1 cellular context compared by ENCODE assay signal in the genomic region with DNA sequence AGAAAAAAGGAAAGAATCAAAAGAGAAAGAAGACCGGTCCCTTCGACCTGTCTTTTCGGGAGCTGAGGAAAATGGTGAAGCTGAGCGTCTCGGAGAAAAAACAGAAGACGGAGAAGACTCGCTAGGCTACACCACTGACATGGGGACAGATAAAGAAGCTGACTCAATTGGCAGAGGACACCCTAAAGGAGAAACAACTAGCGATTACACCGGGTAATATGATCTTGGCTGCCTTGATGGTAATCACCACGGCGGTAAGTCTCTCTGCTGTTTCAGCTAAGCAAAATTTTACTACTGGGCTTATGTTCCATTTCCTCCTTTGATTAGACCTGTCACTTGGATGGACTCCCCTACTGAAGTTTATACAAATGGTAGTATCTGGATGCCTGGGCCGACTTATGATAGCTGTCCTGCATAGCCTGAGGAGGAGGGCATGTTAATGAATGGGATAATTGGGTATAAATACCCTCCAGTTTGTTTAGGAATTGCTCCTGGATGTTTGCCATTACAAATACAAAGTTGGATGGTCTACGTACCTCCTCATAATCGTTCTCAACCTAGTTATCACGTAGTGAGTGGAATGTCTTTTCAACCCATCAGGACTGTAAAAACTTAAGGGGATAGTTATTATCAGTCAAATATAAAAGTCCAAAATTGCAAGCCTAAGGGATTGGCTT.
TF ChIP-seq lines count a peak whose summit lies in the region.

No MANE protein-coding gene starts in this region.

TF ChIP-seq in IMR-90, 13 proteins besides CTCF, POLR2A, EP300 and RAD21:
- no peak for TF ChIP-seq NFE2L2 (IDR thresholded peaks at IDR 0.05; ENCODE audit: low read depth, low read length)
- no peak for TF ChIP-seq CHD1 (IDR thresholded peaks at IDR 0.05; ENCODE audit: low read depth, low read length)
- TF ChIP-seq RFX5 (IDR thresholded peaks at IDR 0.05; ENCODE audit: low read depth, low read length) = no peak
- TF ChIP-seq, protein P1, sequence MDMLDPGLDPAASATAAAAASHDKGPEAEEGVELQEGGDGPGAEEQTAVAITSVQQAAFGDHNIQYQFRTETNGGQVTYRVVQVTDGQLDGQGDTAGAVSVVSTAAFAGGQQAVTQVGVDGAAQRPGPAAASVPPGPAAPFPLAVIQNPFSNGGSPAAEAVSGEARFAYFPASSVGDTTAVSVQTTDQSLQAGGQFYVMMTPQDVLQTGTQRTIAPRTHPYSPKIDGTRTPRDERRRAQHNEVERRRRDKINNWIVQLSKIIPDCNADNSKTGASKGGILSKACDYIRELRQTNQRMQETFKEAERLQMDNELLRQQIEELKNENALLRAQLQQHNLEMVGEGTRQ (IDR thresholded peaks at IDR 0.05; ENCODE audit: low read depth, low read length) = no peak
- TF ChIP-seq RCOR1 (IDR thresholded peaks at IDR 0.05; ENCODE audit: insufficient replicate concordance, low read length) = no peak
- TF ChIP-seq BHLHE40 (IDR thresholded peaks at IDR 0.05; ENCODE audit: low read depth, low read length) = no peak
- TF ChIP-seq SMC3 (IDR thresholded peaks at IDR 0.05; ENCODE audit: low read depth, low read length) = no peak
- no peak for TF ChIP-seq MAZ (IDR thresholded peaks at IDR 0.05; ENCODE audit: borderline replicate concordance, low read depth, low read length)
- TF ChIP-seq MXI1 (IDR thresholded peaks at IDR 0.05; ENCODE audit: borderline replicate concordance, low read depth, low read length) = no peak
- no peak for TF ChIP-seq MAFK (IDR thresholded peaks at IDR 0.05; ENCODE audit: low read depth, low read length)
- TF ChIP-seq CEBPB (IDR thresholded peaks at IDR 0.05; ENCODE audit: low read depth, low read length) = no peak
